In genomic region chr3:166360702-166361101, GRCh38 we compare ENCODE assay signal across 1 cellular context.
TF ChIP-seq lines count a peak whose summit lies in the region.

No MANE protein-coding gene starts in this region.

TF ChIP-seq in GM23338, 12 proteins besides CTCF, POLR2A, EP300 and RAD21 (continued from another document):
- TF ChIP-seq ZNF462 (CRISPR knock-in tag; IDR thresholded peaks at IDR 0.05): no peak
- TF ChIP-seq NANOG (IDR thresholded peaks at IDR 0.05; ENCODE audit: borderline replicate concordance): no peak
- TF ChIP-seq EZH2 (IDR thresholded peaks at IDR 0.05; ENCODE audit: low read depth, unreplicated experiment): no peak
- TF ChIP-seq REST (IDR thresholded peaks at IDR 0.05; ENCODE audit: unreplicated experiment): no peak
- TF ChIP-seq EZH2phosphoT487 (IDR thresholded peaks at IDR 0.05; ENCODE audit: unreplicated experiment): no peak
- TF ChIP-seq CREB1 (CRISPR knock-in tag; IDR thresholded peaks at IDR 0.05; ENCODE audit: low read depth): no peak
